Comparison of ENCODE assay signal across 8 cellular contexts in the genomic region with DNA sequence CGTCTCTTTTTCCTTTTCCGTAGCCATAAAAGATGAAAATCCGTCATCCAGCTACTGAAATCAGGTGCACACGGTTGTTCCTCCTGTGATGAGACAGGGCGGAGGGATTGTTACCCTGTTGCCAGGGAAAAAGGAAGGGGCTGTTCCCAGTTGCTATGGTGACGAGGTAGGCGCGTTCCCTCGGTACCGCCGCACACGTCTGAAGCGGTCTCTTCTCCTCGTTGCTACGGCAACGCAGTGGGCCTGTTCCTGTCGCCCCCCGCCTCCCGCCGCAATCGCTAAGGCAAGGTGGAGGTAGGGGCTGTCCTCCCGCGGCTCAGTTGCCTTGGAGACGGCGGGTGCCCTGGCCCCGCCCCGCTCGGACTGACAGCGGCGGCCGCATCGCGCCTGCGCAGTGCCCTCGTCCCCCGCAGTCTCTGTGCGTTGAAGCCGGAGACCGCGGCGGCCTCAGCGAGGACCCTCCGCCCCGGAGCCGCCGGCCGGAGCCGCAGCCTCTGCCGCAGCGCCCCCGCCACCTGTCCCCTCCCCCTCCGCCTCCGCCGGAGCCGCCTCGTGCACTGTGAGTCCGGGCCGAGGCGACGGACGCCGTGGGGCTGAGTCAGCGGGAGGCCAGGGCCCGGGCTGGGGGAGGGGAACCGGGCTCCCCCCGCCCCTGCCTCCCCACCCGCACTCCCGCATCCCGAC. TPM values are rescaled to one million over a fixed set of nuclear protein-coding genes. Genes with fewer than 3 reads are reported as not detected.
DNase-seq lines count a peak whose midpoint lies in the region; ATAC-seq, FAIRE-seq and TF ChIP-seq lines count a peak whose summit lies in the region.

A gene (plus strand): TSS at position 394 of the 684 bp plus-strand sequence. CDS start 51,582 bp downstream, outside the sequence.

- WGBS in K562 (ENCODE audit: insufficient coverage, low coverage, missing lambda C conversion rate): under 1% methylated on average over 22 of the region's 69 CpGs
- WGBS in aorta, 2 donors: 0% methylated on average over 53 to 69 of the region's 69 CpGs

- intact Hi-C loops in K562 (cut with micrococcal nuclease): loop anchor here (2.0 kb wide), 1 partner anchor 46 kb away; no protein-coding TSS in a partner anchor
- intact Hi-C loops in aorta (cut with DNase I): no loop called here

- H3K9me3 ChIP-seq in K562 (replicated peaks; ENCODE audit: control insufficient read depth, insufficient read depth, low read depth, low read length): no peaks in the 10 kb centered on the region
- no peaks in the 10 kb centered on the region for H3K9me3 ChIP-seq in aorta (ENCODE audit: control insufficient read depth, low read length)

- no peak for TF ChIP-seq RAD21 in K562 (CRISPR knock-in tag; conservative IDR thresholded peaks at IDR 0.05 in 1 of 2, IDR thresholded peaks at IDR 0.05 in 1 of 2)

- POLR2A ChIA-PET in GM10248 (lab: Yijun Ruan, JAX): no interaction called here
- POLR2A ChIA-PET in K562 (lab: Yijun Ruan, JAX): interaction anchor here (0.6 to 1.5 kb wide), 3 partner anchors 11 to 37 kb away, joined by 3 to 5 read pairs (median 5); no protein-coding TSS in a partner anchor

- DNase-seq in GM10248 (ENCODE audit: extremely low spot score): peak; percentile 95
- peak; percentile 76 for DNase-seq in NCI-H2081 treated with DMSO at 0.1 percent for 48 hours (lab: John Stamatoyannopoulos, UW)
- DNase-seq in UCSD-AML1 (lab: John Stamatoyannopoulos, UW; ENCODE audit: unreplicated experiment): peak; percentile 68
- DNase-seq in K562 (ENCODE audit: extremely low read depth in 1 of 4, low spot score in 3 of 4): peak; percentile 86 to 97 (median 94)
- peak; percentile 91 for DNase-seq in iPS DF 19.7 (ENCODE audit: low read depth, low spot score)
- no peak for DNase-seq in retinal pigment epithelial cell (ENCODE audit: low read depth)
- DNase-seq in aorta: peak; percentile 89 to 93

- H3K27me3 ChIP-seq in K562 (ENCODE audit: control insufficient read depth in 2 of 2, insufficient read depth in 2 of 2, low read length in 2 of 2): peaks cover 5% of the 10 kb centered on the region in 2 experiments; a peak in 1 of 5 replicates
- H3K27me3 ChIP-seq in aorta (ENCODE audit: control insufficient read depth in 1 of 2, insufficient read depth in 2 of 2, low read length in 1 of 2): no peaks in the 10 kb centered on the region

- no peak for TF ChIP-seq CTCF in GM10248 (IDR thresholded peaks at IDR 0.05; ENCODE audit: control extremely low read depth, extremely low read depth, low read depth, missing control alignments)
- no peak for TF ChIP-seq CTCF in K562 (IDR thresholded peaks at IDR 0.05 in 2 of 3, conservative IDR thresholded peaks at IDR 0.05 in 1 of 3; ENCODE audit: insufficient read depth in 2 of 3, low read depth in 1 of 3, low read length in 3 of 3)
- TF ChIP-seq CTCF in retinal pigment epithelial cell (conservative IDR thresholded peaks at IDR 0.05; ENCODE audit: low read depth, low read length): no peak

- H3K4me1 ChIP-seq in K562 (replicated peaks in 1 of 2; ENCODE audit: control insufficient read depth in 2 of 2, insufficient read depth in 2 of 2, low read length in 2 of 2): peaks cover 26 to 34% of the 10 kb centered on the region in 2 experiments; a peak in 4 of 5 replicates
- H3K4me1 ChIP-seq in aorta (ENCODE audit: control insufficient read depth in 1 of 2, insufficient read depth in 2 of 2, low read length in 2 of 2): no peaks in the 10 kb centered on the region

- H4K20me1 ChIP-seq in K562 (replicated peaks; ENCODE audit: control insufficient read depth, insufficient read depth, low read length): no peaks in the 10 kb centered on the region

- peak within 1 kb of the TSS; percentile 85 to 92 for H3K9ac ChIP-seq in K562 (ENCODE audit: insufficient read depth in 1 of 2, low read depth in 2 of 2, low read length in 2 of 2)

- CTCF ChIA-PET in GM10248 (lab: Yijun Ruan, JAX) (interaction anchor here (1.2 to 2.5 kb wide), 6 partner anchors 9 to 125 kb away, joined by 4 to 11 read pairs (median 6); a partner anchor contains a TSS), K562 (lab: Yijun Ruan, JAX; ENCODE audit: low intra/inter-chr PET ratio) (interaction anchor here (0.6 to 0.9 kb wide), 2 partner anchors 9 to 375 kb away, joined by 3 read pairs; no protein-coding TSS in a partner anchor)

- ATAC-seq in HG02885 (IDR thresholded peaks at IDR 0.05; ENCODE audit: poor library complexity, unreplicated experiment) (peak; percentile 84), K562 (peak; percentile 85), aorta (ENCODE audit: low FRiP score) (peak; percentile 94)

- H3K27ac ChIP-seq in K562 (ENCODE audit: extremely low read depth, low read depth, low read length): peak within 1 kb of the TSS; percentile 82
- no peak within 1 kb of the TSS for H3K27ac ChIP-seq in aorta (ENCODE audit: low read depth in 1 of 2, low read length in 2 of 2)

- H3K9me1 ChIP-seq in K562 (ENCODE audit: control insufficient read depth, insufficient read depth, low read length): no peaks in the 10 kb centered on the region

- no peak for TF ChIP-seq EP300 in K562 (IDR thresholded peaks at IDR 0.05; ENCODE audit: low read length)

- no peak for TF ChIP-seq POLR2A in K562 (conservative IDR thresholded peaks at IDR 0.05)

- peak within 1 kb of the TSS; percentile 88 for H2AFZ ChIP-seq in K562 (ENCODE audit: low read depth, low read length)

- in situ Hi-C loops in K562 (cut with MboI): no loop called here

- BruUV-seq in K562 (replicated peaks; lab: Mats Ljungman, UMichigan): no TSS peak

- H3K4me2 ChIP-seq in K562 (ENCODE audit: insufficient read depth, low read length): peak within 1 kb of the TSS; percentile 96

- H3K4me3 ChIP-seq in K562 (peak within 1 kb of the TSS; percentile 72), retinal pigment epithelial cell (ENCODE audit: low read length) (peak within 1 kb of the TSS; percentile 80), aorta (ENCODE audit: low read length in 2 of 2) (peak within 1 kb of the TSS; percentile 80 to 82)

- FAIRE-seq in K562 (lab: Jason Lieb, UNC): peak; percentile 72

- peaks cover 51% of the 10 kb centered on the region for H3K79me2 ChIP-seq in K562 (ENCODE audit: control insufficient read depth, insufficient read depth, low read length)

- H3K36me3 ChIP-seq in K562 (ENCODE audit: control insufficient read depth, insufficient read depth, low read length) (no peaks in the 10 kb centered on the region), aorta (ENCODE audit: control insufficient read depth in 1 of 2, insufficient read depth in 2 of 2, low read length in 1 of 2) (no peaks in the 10 kb centered on the region)

TF ChIP-seq in K562, 482 proteins besides CTCF, POLR2A, EP300 and RAD21 (continues in another document):
- TF ChIP-seq, protein P1, sequence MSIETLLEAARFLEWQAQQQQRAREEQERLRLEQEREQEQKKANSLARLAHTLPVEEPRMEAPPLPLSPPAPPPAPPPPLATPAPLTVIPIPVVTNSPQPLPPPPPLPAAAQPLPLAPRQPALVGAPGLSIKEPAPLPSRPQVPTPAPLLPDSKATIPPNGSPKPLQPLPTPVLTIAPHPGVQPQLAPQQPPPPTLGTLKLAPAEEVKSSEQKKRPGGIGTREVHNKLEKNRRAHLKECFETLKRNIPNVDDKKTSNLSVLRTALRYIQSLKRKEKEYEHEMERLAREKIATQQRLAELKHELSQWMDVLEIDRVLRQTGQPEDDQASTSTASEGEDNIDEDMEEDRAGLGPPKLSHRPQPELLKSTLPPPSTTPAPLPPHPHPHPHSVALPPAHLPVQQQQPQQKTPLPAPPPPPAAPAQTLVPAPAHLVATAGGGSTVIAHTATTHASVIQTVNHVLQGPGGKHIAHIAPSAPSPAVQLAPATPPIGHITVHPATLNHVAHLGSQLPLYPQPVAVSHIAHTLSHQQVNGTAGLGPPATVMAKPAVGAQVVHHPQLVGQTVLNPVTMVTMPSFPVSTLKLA (conservative IDR thresholded peaks at IDR 0.05): peak; percentile 35 to 69; a peak in 3 of 4 replicates
- TF ChIP-seq PCBP2 (IDR thresholded peaks at IDR 0.05; ENCODE audit: low read depth, low read length, poor library complexity, severe bottlenecking) (peak; percentile 50), CSDE1 (IDR thresholded peaks at IDR 0.05) (peak in 1 of 2 experiments; percentile 96; a peak in 2 of 4 replicates)

RNA-seq across cellular contexts. Expression of the gene that starts here (rescaled TPM):
- total RNA-seq in K562 (2011; cell fraction: chromatin; rRNA removed; ENCODE audit: low replicate concordance): 103 and 194 TPM in 2 replicates
- 85.6 and 90.0 TPM in 2 replicates for total RNA-seq in K562 (2011; cell fraction: nucleolus; rRNA removed)
- 95.6 and 105 TPM in 2 replicates for total RNA-seq in K562 (2011; cell fraction: nucleoplasm; rRNA removed)
- total RNA-seq in K562 (2014; rRNA removed) (12.6 and 16.8 TPM in 2 replicates), K562 (2014; rRNA removed; fragmentation: Illumina TruSeq; extraction: Trizol) (10.0 and 10.8 TPM in 2 replicates), K562 (2015; rRNA removed; fragmentation: Illumina TruSeq; extraction: Trizol) (11.6 and 12.6 TPM in 2 replicates), K562 (2021) (26.7 and 29.8 TPM in 2 replicates), aorta (10 to 100 TPM; 15.9 to 16.1 TPM)
- polyA plus RNA-seq in K562 (2011; rRNA removed) (25.5 and 53.9 TPM in 2 replicates), K562 (2014; fragmentation: Illumina TruSeq; extraction: Trizol) (30.4 and 32.8 TPM in 2 replicates), K562 (2014; fragmentation: Nextera tagmentation; extraction: Ambion mirVana) (1 to 10 TPM in 1 of 2 experiments, under 1 TPM in 1; 0.70 to 1.1 TPM), K562 (2014; rRNA removed) (32.3 and 43.2 TPM in 2 replicates), aorta (10 to 100 TPM in 1 of 2 donors, 1 to 10 TPM in 1; 7.9 to 26.7 TPM)
- 28.1 and 37.8 TPM in 2 replicates for polyA plus RNA-seq in K562 (2011; cell fraction: cytosol; rRNA removed)
- polyA plus RNA-seq in K562 (2011; cell fraction: nucleus; rRNA removed): 274 and 277 TPM in 2 replicates
- 33.7 and 73.6 TPM in 2 replicates for polyA plus RNA-seq in K562 (2012)
- polyA minus RNA-seq in K562 (2011; rRNA and poly(A)+ RNA removed): 17.6 and 23.6 TPM in 2 replicates
- 11.7 and 21.4 TPM in 2 replicates for polyA minus RNA-seq in K562 (2011; cell fraction: cytosol; rRNA and poly(A)+ RNA removed)
- polyA minus RNA-seq in K562 (2011; cell fraction: nucleus; rRNA and poly(A)+ RNA removed): 20.3 and 37.2 TPM in 2 replicates
